ENCODE assay signal across 8 cellular contexts in genomic region chr18:35345460-35345921, GRCh38. TPM values are rescaled to one million over a fixed set of nuclear protein-coding genes. Genes with fewer than 3 reads are reported as not detected.
DNase-seq lines count a peak whose midpoint lies in the region; ATAC-seq lines count a peak whose summit lies in the region.

No MANE protein-coding gene starts in this region.

- H3K27ac Mint-ChIP-seq in activated CD4-positive, alpha-beta T cell treated with anti-CD3 and anti-CD28 coated beads, Interleukin-2, amount 10 ng/mL, durations not matched to agents 24 days and 14 days = peak overlapping the region; percentile 41
- peak overlapping the region in 8 of 9 donors; percentile 31 to 98 (median 96) for H3K27ac Mint-ChIP-seq in naive thymus-derived CD4-positive, alpha-beta T cell

- H3K27me3 Mint-ChIP-seq in activated CD4-positive, alpha-beta T cell treated with anti-CD3 and anti-CD28 coated beads, Interleukin-2, amount 10 ng/mL, durations not matched to agents 24 days and 14 days = peaks cover 5% of the 10 kb centered on the region
- no peaks in the 10 kb centered on the region for H3K27me3 Mint-ChIP-seq in naive thymus-derived CD4-positive, alpha-beta T cell

- H3K27ac ChIP-seq in cingulate gyrus (ENCODE audit: low read depth, low read length) = peak overlapping the region; percentile 100
- H3K27ac ChIP-seq in naive thymus-derived CD4-positive, alpha-beta T cell (ENCODE audit: low read depth, low read length) = no peak overlapping the region

- peaks cover 23 to 25% of the 10 kb centered on the region in 2 donors for H3K4me1 ChIP-seq in naive thymus-derived CD4-positive, alpha-beta T cell (ENCODE audit: control insufficient read depth in 2 of 2, insufficient read depth in 2 of 2, low read length in 2 of 2)

- peaks cover 24% of the 10 kb centered on the region for H3K4me1 Mint-ChIP-seq in activated CD4-positive, alpha-beta T cell treated with anti-CD3 and anti-CD28 coated beads, Interleukin-2, amount 10 ng/mL, durations not matched to agents 24 days and 14 days
- H3K4me1 Mint-ChIP-seq in naive thymus-derived CD4-positive, alpha-beta T cell = peaks cover 17 to 43% (median 32%) of the 10 kb centered on the region in 7 donors

- no peaks in the 10 kb centered on the region for H3K9me3 Mint-ChIP-seq in activated CD4-positive, alpha-beta T cell treated with anti-CD3 and anti-CD28 coated beads, Interleukin-2, amount 10 ng/mL, durations not matched to agents 24 days and 14 days
- H3K9me3 Mint-ChIP-seq in naive thymus-derived CD4-positive, alpha-beta T cell = no peaks in the 10 kb centered on the region

- H3K4me3 ChIP-seq in naive thymus-derived CD4-positive, alpha-beta T cell (ENCODE audit: low read length) = no peak overlapping the region

- no peaks in the 10 kb centered on the region for H3K9me3 ChIP-seq in naive thymus-derived CD4-positive, alpha-beta T cell (ENCODE audit: control insufficient read depth in 2 of 3, low read length in 3 of 3)

- peaks cover 9% of the 10 kb centered on the region for H3K36me3 Mint-ChIP-seq in activated CD4-positive, alpha-beta T cell treated with anti-CD3 and anti-CD28 coated beads, Interleukin-2, amount 10 ng/mL, durations not matched to agents 24 days and 14 days (ENCODE audit: low read depth)
- H3K36me3 Mint-ChIP-seq in naive thymus-derived CD4-positive, alpha-beta T cell = peaks cover 0 to 9% (median 1%) of the 10 kb centered on the region in 5 donors

- ATAC-seq in naive thymus-derived CD4-positive, alpha-beta T cell = no peak

- no peaks in the 10 kb centered on the region for H3K27me3 ChIP-seq in naive thymus-derived CD4-positive, alpha-beta T cell (ENCODE audit: control insufficient read depth in 2 of 2, insufficient read depth in 2 of 2, low read length in 2 of 2)

- POLR2A ChIA-PET in naive thymus-derived CD4-positive, alpha-beta T cell (lab: Charles Lee) = interaction anchor here (0.9 to 2.8 kb wide), 5 partner anchors 29 to 624 kb away, joined by 3 to 20 read pairs (median 5); partner anchors contain the start of genes INO80C, ZNF397 and ZSCAN30

- CTCF ChIA-PET in naive thymus-derived CD4-positive, alpha-beta T cell (lab: Charles Lee) = interaction anchor here (2.7 kb wide), 1 partner anchor 10 kb away, joined by 7 read pairs; no protein-coding TSS in a partner anchor

- intact Hi-C loops in activated CD4-positive, alpha-beta T cell treated with anti-CD3 and anti-CD28 coated beads, Interleukin-2, amount 10 ng/mL, durations not matched to agents 24 days and 14 days (cut with micrococcal nuclease) = loop anchor here (2.0 kb wide), 2 partner anchors 31 to 305 kb away; partner anchors contain the start of genes MAPRE2 and ZNF396
- intact Hi-C loops in naive thymus-derived CD4-positive, alpha-beta T cell (cut with micrococcal nuclease) = loop anchor here (2.0 kb wide), 4 partner anchors 235 to 1483 kb away; partner anchors contain the start of genes ELP2 (in 1 of the 2), GALNT1 (in 1 of the 2), KIAA1328 (in 1 of the 2) and RMP24 (in 1 of the 2)

- H3K36me3 ChIP-seq in naive thymus-derived CD4-positive, alpha-beta T cell (ENCODE audit: control insufficient read depth in 2 of 3, insufficient read depth in 3 of 3, low read length in 3 of 3) = peaks cover 0 to 8% (median 0%) of the 10 kb centered on the region in 3 experiments

- peak overlapping the region; percentile 100 for H3K4me3 Mint-ChIP-seq in activated CD4-positive, alpha-beta T cell treated with anti-CD3 and anti-CD28 coated beads, Interleukin-2, amount 10 ng/mL, durations not matched to agents 24 days and 14 days
- H3K4me3 Mint-ChIP-seq in naive thymus-derived CD4-positive, alpha-beta T cell = peak overlapping the region; percentile 17 to 100 (median 97)

- no peak for DNase-seq in activated CD4-positive, alpha-beta T cell treated with anti-CD3 and anti-CD28 coated beads, Interleukin-2, amount 10 ng/mL, durations not matched to agents 24 days and 14 days
- DNase-seq in activated CD4-positive, alpha-beta T cell treated with anti-CD3 and anti-CD28 coated beads for 1 hour = no peak
- DNase-seq in NCI-H2196 treated with DMSO at 0.1 percent for 48 hours (lab: John Stamatoyannopoulos, UW; ENCODE audit: unreplicated experiment) = peak; percentile 80
- no peak for DNase-seq in naive thymus-derived CD4-positive, alpha-beta T cell
- no peak for DNase-seq in stimulated activated naive CD4-positive, alpha-beta T cell treated with Interleukin-2 at 50 U/mL for 16 hours (lab: John Stamatoyannopoulos, UW)
- DNase-seq in stimulated activated CD4-positive, alpha-beta T cell treated with anti-CD3 and anti-CD28 coated beads, Interleukin-2, amount 100 ng/mL, for 24 hours = no peak
- no peak for DNase-seq in HuH-7 (ENCODE audit: low spot score)

RNA-seq across cellular contexts. Expression of gene ZNF24, which starts 1.3 kb away (rescaled TPM):
- 53.9 and 57.8 TPM in 2 replicates for total RNA-seq in activated CD4-positive, alpha-beta T cell treated with anti-CD3 and anti-CD28 coated beads, Interleukin-2, amount 10 ng/mL, durations not matched to agents 24 days and 14 days
- 10 to 100 TPM; 55.6 to 98.1 (median 80.8) TPM for total RNA-seq in naive thymus-derived CD4-positive, alpha-beta T cell
- 10 to 100 TPM; 67.6 to 80.5 TPM for polyA plus RNA-seq in naive thymus-derived CD4-positive, alpha-beta T cell

RNA-seq across cellular contexts. Expression of gene ZNF396, which starts 31.6 kb away (rescaled TPM):
- 0.19 and 0.26 TPM in 2 replicates for total RNA-seq in activated CD4-positive, alpha-beta T cell treated with anti-CD3 and anti-CD28 coated beads, Interleukin-2, amount 10 ng/mL, durations not matched to agents 24 days and 14 days
- total RNA-seq in naive thymus-derived CD4-positive, alpha-beta T cell = 1 to 10 TPM in 2 of 5 experiments, under 1 TPM in 3; 0.11 to 8.2 (median 0.54) TPM
- 1 to 10 TPM; 1.0 to 1.6 TPM for polyA plus RNA-seq in naive thymus-derived CD4-positive, alpha-beta T cell

RNA-seq across cellular contexts. Expression of gene ZSCAN30, which starts 55.5 kb away (rescaled TPM):
- 11.6 and 12.2 TPM in 2 replicates for total RNA-seq in activated CD4-positive, alpha-beta T cell treated with anti-CD3 and anti-CD28 coated beads, Interleukin-2, amount 10 ng/mL, durations not matched to agents 24 days and 14 days
- total RNA-seq in naive thymus-derived CD4-positive, alpha-beta T cell = 10 to 100 TPM; 14.0 to 23.2 (median 20.8) TPM
- 1 to 10 TPM; 5.5 to 7.2 TPM for polyA plus RNA-seq in naive thymus-derived CD4-positive, alpha-beta T cell
